12 cellular contexts compared by ENCODE assay signal in the genomic region with DNA sequence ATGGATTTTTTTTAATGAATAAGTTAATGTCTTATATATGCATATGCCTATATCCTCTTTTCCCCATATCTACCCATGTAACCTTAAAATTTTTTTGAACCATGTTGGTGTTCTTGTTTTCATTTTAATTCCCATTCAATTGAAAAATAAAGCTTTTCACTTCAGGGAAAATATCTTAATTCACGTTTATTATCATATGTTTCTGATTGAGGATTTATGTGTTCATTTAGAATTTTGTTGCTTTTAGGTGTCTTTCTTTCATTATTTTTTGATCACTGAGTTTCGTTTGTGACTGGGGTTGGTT. TPM values are rescaled to one million over a fixed set of nuclear protein-coding genes. Genes with fewer than 3 reads are reported as not detected.
DNase-seq lines count a peak whose midpoint lies in the region; ATAC-seq, FAIRE-seq and TF ChIP-seq lines count a peak whose summit lies in the region.
"Had no signal": no experiment of that assay in that cellular context is flagged by ENCODE, and none has a peak within 500 bp of the region (broad histone marks: within the 10 kb centered on the region; RNA-seq: fewer than 3 reads in every experiment).

No MANE protein-coding gene starts in this region.

- no peaks in the 10 kb centered on the region for H3K36me3 ChIP-seq in KMS-11 (ENCODE audit: insufficient read depth)
- H3K36me3 ChIP-seq in gastrocnemius medialis, result peaks cover 3 to 47% of the 10 kb centered on the region in 2 donors

- DNase-seq in gastrocnemius medialis (no peak), DMS 273 (lab: John Stamatoyannopoulos, UW; ENCODE audit: unreplicated experiment) (no peak), Calu3 (no peak)
- no peak for DNase-seq in NK-92 treated with Interleukin-12 subunit alpha and Interleukin-12 subunit beta, amount 100 ng/mL, for 24 hours (lab: John Stamatoyannopoulos, UW)
- DNase-seq: DMS 273 treated with DMSO at 0.1 percent for 48 hours, SIG-M5 had no signal

- H2AFZ ChIP-seq in KMS-11 (ENCODE audit: low read depth), result no peak overlapping the region
- H2AFZ ChIP-seq: GM23338 had no signal

- no peak overlapping the region for H3K4me2 ChIP-seq in KMS-11
- H3K4me2 ChIP-seq: GM23338 had no signal

- no peaks in the 10 kb centered on the region for H3K9me3 Mint-ChIP-seq in Calu3 (ENCODE audit: low read depth, unreplicated experiment)
- H3K9me3 Mint-ChIP-seq: CD8-positive, alpha-beta memory T cell; GM23338 had no signal

- H3K36me3 Mint-ChIP-seq in Calu3 (ENCODE audit: insufficient read depth, unreplicated experiment), result peaks cover 11% of the 10 kb centered on the region

- TF ChIP-seq CTCF in C4-2B (conservative IDR thresholded peaks at IDR 0.05) (peak; percentile 40), KMS-11 (conservative IDR thresholded peaks at IDR 0.05; ENCODE audit: low read depth, low read length) (0 out of 2 replicates have a peak, but pooled peaks have one; percentile 5), gastrocnemius medialis (IDR thresholded peaks at IDR 0.05 in 4 of 5, conservative IDR thresholded peaks at IDR 0.05 in 1 of 5) (no peak), Calu3 (IDR thresholded peaks at IDR 0.05; ENCODE audit: unreplicated experiment) (no peak)

- H3K27ac ChIP-seq in C4-2B (no peak overlapping the region), KMS-11 (no peak overlapping the region), gastrocnemius medialis (peak overlapping the region; percentile 10 to 61 (median 40))

- H3K9ac ChIP-seq in KMS-11, result no peak overlapping the region

- FAIRE-seq in colon (lab: Jason Lieb, UNC), result peak; percentile 5

- H3K27me3 Mint-ChIP-seq in Calu3 (ENCODE audit: unreplicated experiment), result no peaks in the 10 kb centered on the region
- H3K27me3 Mint-ChIP-seq: CD8-positive, alpha-beta memory T cell had no signal

- H3K27ac Mint-ChIP-seq in Calu3 (ENCODE audit: unreplicated experiment), result no peak overlapping the region
- H3K27ac Mint-ChIP-seq: GM23338 had no signal

- H3K27me3 ChIP-seq in KMS-11 (ENCODE audit: insufficient read depth, low read depth) (no peaks in the 10 kb centered on the region), gastrocnemius medialis (no peaks in the 10 kb centered on the region)
- H3K27me3 ChIP-seq: BE2C had no signal

- H4K20me1 ChIP-seq in KMS-11 (ENCODE audit: insufficient read depth), result no peaks in the 10 kb centered on the region

- in situ Hi-C loops in gastrocnemius medialis (cut with MboI; ENCODE audit: low sequenced_read_pairs in 4 of 4), result loop anchor here in 3 of 4 donors (5.0 to 10.0 kb wide), 2 partner anchors 553 to 556 kb away; no protein-coding TSS in a partner anchor

- H3K4me3 ChIP-seq in KMS-11 (IDR thresholded peaks at IDR 0.05; ENCODE audit: insufficient read depth, low read depth, low read length) (no peak overlapping the region), gastrocnemius medialis (no peak overlapping the region)
- H3K4me3 ChIP-seq: GM23338 had no signal

- no peak overlapping the region for H3K4me3 Mint-ChIP-seq in Calu3 (ENCODE audit: low read depth, unreplicated experiment)
- H3K4me3 Mint-ChIP-seq: CD8-positive, alpha-beta memory T cell; GM23338 had no signal

- CTCF ChIA-PET in Calu3 (lab: Charles Lee), result interaction anchor here (0.7 to 0.9 kb wide), 3 partner anchors 14 to 474 kb away, joined by 3 to 8 read pairs (median 6); no protein-coding TSS in a partner anchor

- no peak for TF ChIP-seq POLR2A in gastrocnemius medialis (IDR thresholded peaks at IDR 0.05)

- intact Hi-C loops in gastrocnemius medialis (cut with DNase I; ENCODE audit: low total_unique reads) (loop anchor here (5.0 kb wide), 1 partner anchor 553 kb away; no protein-coding TSS in a partner anchor), Calu3 (cut with micrococcal nuclease; ENCODE audit: unreplicated experiment) (loop anchor here (1.0 to 5.0 kb wide), 2 partner anchors 474 to 553 kb away; no protein-coding TSS in a partner anchor)

- BruUV-seq in Calu3 (replicated peaks; lab: Mats Ljungman, UMichigan), result no TSS peak

- no peak for ATAC-seq in gastrocnemius medialis

- H3K9me3 ChIP-seq in gastrocnemius medialis, result no peaks in the 10 kb centered on the region
- H3K9me3 ChIP-seq: BE2C had no signal

- H3K4me1 Mint-ChIP-seq in Calu3 (ENCODE audit: low read depth, unreplicated experiment), result no peaks in the 10 kb centered on the region

- H3K79me2 ChIP-seq in KMS-11 (ENCODE audit: insufficient read depth, low read depth), result no peaks in the 10 kb centered on the region

- H3K4me1 ChIP-seq in KMS-11 (ENCODE audit: low read depth, poor library complexity, severe bottlenecking), result peaks cover 29% of the 10 kb centered on the region
- peaks cover 10 to 21% of the 10 kb centered on the region in 2 donors for H3K4me1 ChIP-seq in gastrocnemius medialis
- H3K4me1 ChIP-seq: BE2C had no signal

RNA-seq across cellular contexts. Expression of a gene that starts 29.1 kb away (rescaled TPM):
- total RNA-seq in gastrocnemius medialis (100 to 1,000 TPM in 2 of 4 donors, 10 to 100 TPM in 2; 78.0 to 137 (median 105) TPM), Calu3 (2022) (45.1 and 47.9 TPM in 2 replicates)

Comparison
In these comparisons a context has a peak if more than half of its experiments do, and no peak if none do; other contexts are left out.
1. H3K27ac ChIP-seq: peak in gastrocnemius medialis (4 of 4); none in C4-2B (single experiment) and KMS-11 (single experiment).
2. CTCF ChIP-seq: peak in C4-2B (single experiment) and KMS-11 (single experiment); none in gastrocnemius medialis (0 of 5) and Calu3 (single experiment).